17 cellular contexts compared by ENCODE assay signal in genomic region chr10:131676448-131676847, GRCh38.
DNase-seq lines count a peak whose midpoint lies in the region; FAIRE-seq and TF ChIP-seq lines count a peak whose summit lies in the region.
"Had no signal": no experiment of that assay in that cellular context is flagged by ENCODE, and none has a peak within 500 bp of the region (broad histone marks: within the 10 kb centered on the region; RNA-seq: fewer than 3 reads in every experiment).

No MANE protein-coding gene starts in this region.

- H3K9ac ChIP-seq in HUES6 (ENCODE audit: low read length) (peak overlapping the region; percentile 48), H1 (replicated peaks in 1 of 4; ENCODE audit: extremely low read depth in 1 of 4, low read depth in 3 of 4, low read length in 3 of 4) (no peak overlapping the region), neuronal stem cell (ENCODE audit: low read depth, low read length, poor library complexity) (no peak overlapping the region)
- H3K9ac ChIP-seq: KMS-11 had no signal

- H3K9me3 Mint-ChIP-seq in glutamatergic neuron (ENCODE audit: unreplicated experiment): peaks cover 1% of the 10 kb centered on the region

- DNase-seq in NCI-H2107 treated with DMSO at 0.1 percent for 48 hours (lab: John Stamatoyannopoulos, UW; ENCODE audit: unreplicated experiment) (peak; percentile 53), NCI-H2107 (lab: John Stamatoyannopoulos, UW) (no peak), H1 (ENCODE audit: low read depth in 1 of 2, low spot score in 2 of 2) (no peak), neuronal stem cell (ENCODE audit: low spot score) (no peak), NCI-H1092 (lab: John Stamatoyannopoulos, UW) (no peak), kidney tubule cell (ENCODE audit: low spot score) (no peak), glutamatergic neuron (no peak)
- DNase-seq: 8988T, GDM1, NCI-H146, NCI-H2081, NCI-H226, NCI-H526 had no signal

- H3K79me2 ChIP-seq in H1 (ENCODE audit: control insufficient read depth in 1 of 2, insufficient read depth in 2 of 2, low read length in 2 of 2): no peaks in the 10 kb centered on the region

- no peak overlapping the region for H2AFZ ChIP-seq in H1 (ENCODE audit: low read length)
- H2AFZ ChIP-seq in neuronal stem cell (ENCODE audit: low read length): peak overlapping the region; percentile 64

- peaks cover 5% of the 10 kb centered on the region for H3K36me3 Mint-ChIP-seq in glutamatergic neuron (ENCODE audit: unreplicated experiment)
- H3K36me3 Mint-ChIP-seq: CD14-positive monocyte had no signal

- H4K20me1 ChIP-seq in H1 (replicated peaks in 1 of 2; ENCODE audit: control insufficient read depth in 1 of 2, insufficient read depth in 2 of 2, low read length in 2 of 2): no peaks in the 10 kb centered on the region

- H3K4me1 ChIP-seq in HUES6 (ENCODE audit: control insufficient read depth, insufficient read depth, low read length): peaks cover 36% of the 10 kb centered on the region
- H3K4me1 ChIP-seq in H1 (replicated peaks in 1 of 4; ENCODE audit: control insufficient read depth in 3 of 4, insufficient read depth in 4 of 4, low read length in 3 of 4): peaks cover 0 to 25% (median 13%) of the 10 kb centered on the region in 4 experiments; a peak in 5 of 7 replicates
- peaks cover 15 to 20% of the 10 kb centered on the region in 2 donors for H3K4me1 ChIP-seq in neuronal stem cell (ENCODE audit: control insufficient read depth in 2 of 2, insufficient read depth in 1 of 2, low read depth in 1 of 2, low read length in 2 of 2)
- H3K4me1 ChIP-seq: Peyer's patch had no signal

- H3K79me1 ChIP-seq in H1 (ENCODE audit: low read depth, low read length): no peaks in the 10 kb centered on the region
- no peaks in the 10 kb centered on the region for H3K79me1 ChIP-seq in neuronal stem cell (ENCODE audit: low read depth, low read length)

- H4K91ac ChIP-seq in H1 (replicated peaks; ENCODE audit: insufficient read length, low read length): peak overlapping the region; percentile 95
- no peak overlapping the region for H4K91ac ChIP-seq in neuronal stem cell (ENCODE audit: low read depth, low read length, poor library complexity)

- POLR2A ChIA-PET in H1 (lab: Charles Lee; ENCODE audit: partially characterized antibody): interaction anchor here (0.6 to 2.5 kb wide), 6 partner anchors 8 to 82 kb away, joined by 3 to 9 read pairs (median 4); no protein-coding TSS in a partner anchor

- H3K27me3 Mint-ChIP-seq in glutamatergic neuron (ENCODE audit: unreplicated experiment): no peaks in the 10 kb centered on the region

- H3K27ac Mint-ChIP-seq in glutamatergic neuron (ENCODE audit: unreplicated experiment): no peak overlapping the region
- H3K27ac Mint-ChIP-seq: CD14-positive monocyte had no signal

- peaks cover 2% of the 10 kb centered on the region for H3K4me1 Mint-ChIP-seq in glutamatergic neuron (ENCODE audit: low read depth, unreplicated experiment)
- H3K4me1 Mint-ChIP-seq: CD14-positive monocyte had no signal

- H3K4me3 ChIP-seq in HUES6 (ENCODE audit: low read depth, low read length) (peak overlapping the region; percentile 42), H1 (ENCODE audit: extremely low read depth in 1 of 4, insufficient read depth in 2 of 4, low read depth in 3 of 4, low read length in 4 of 4) (peak overlapping the region in 1 of 4 experiments; percentile 47; a peak in 3 of 8 replicates), neuronal stem cell (ENCODE audit: low read length in 2 of 2) (no peak overlapping the region)
- H3K4me3 ChIP-seq: Peyer's patch had no signal

- peak overlapping the region; percentile 98 for H2BK12ac ChIP-seq in H1 (ENCODE audit: low read depth, low read length)
- peak overlapping the region; percentile 34 for H2BK12ac ChIP-seq in neuronal stem cell (ENCODE audit: low read length)

- H3K9me3 ChIP-seq in HUES6 (ENCODE audit: control insufficient read depth, insufficient read depth, low read depth, low read length) (peaks cover 13% of the 10 kb centered on the region; the same call in 1 of the 2 replicates), H1 (ENCODE audit: insufficient read depth in 2 of 2, low read depth in 1 of 2, low read length in 1 of 2) (peaks cover 0 to 6% of the 10 kb centered on the region in 2 experiments; a peak in 2 of 4 replicates), neuronal stem cell (replicated peaks in 1 of 2; ENCODE audit: control insufficient read depth in 2 of 2, insufficient read depth in 1 of 2, low read depth in 1 of 2, low read length in 2 of 2) (peaks cover 6% of the 10 kb centered on the region in 2 donors)
- H3K9me3 ChIP-seq: Peyer's patch had no signal

- no peaks in the 10 kb centered on the region for H3K23me2 ChIP-seq in H1 (ENCODE audit: low read depth, low read length)

- H3K27ac ChIP-seq in HUES6 (ENCODE audit: low read depth, low read length): peak overlapping the region; percentile 53; the same call in 1 of the 2 replicates
- no peak overlapping the region for H3K27ac ChIP-seq in H1 (ENCODE audit: low read depth, low read length)
- no peak overlapping the region for H3K27ac ChIP-seq in neuronal stem cell (replicated peaks; ENCODE audit: low read length)
- H3K27ac ChIP-seq: KMS-11, Peyer's patch had no signal

- H3K56ac ChIP-seq in H1 (replicated peaks; ENCODE audit: insufficient read length, low read depth, low read length): no peak overlapping the region

- H2BK15ac ChIP-seq in H1 (ENCODE audit: low read length): 0 out of 2 replicates have a peak overlapping the region, but pooled peaks have one; percentile 19
- H2BK15ac ChIP-seq in neuronal stem cell (ENCODE audit: low read length): no peak overlapping the region

- CTCF ChIA-PET in H1 (lab: Charles Lee; ENCODE audit: partially characterized antibody): interaction anchor here (1.1 to 2.0 kb wide), 2 partner anchors 12 to 13 kb away, joined by 4 to 7 read pairs; no protein-coding TSS in a partner anchor

- H4K5ac ChIP-seq in H1 (ENCODE audit: insufficient read length, low read depth, low read length): no peak overlapping the region

- H3K4me3 Mint-ChIP-seq in glutamatergic neuron (ENCODE audit: unreplicated experiment): no peak overlapping the region

- peak overlapping the region; percentile 99 for H2BK20ac ChIP-seq in H1 (ENCODE audit: low read length)

- peak overlapping the region; percentile 63 for H2BK120ac ChIP-seq in H1 (replicated peaks; ENCODE audit: low read depth, low read length)
- H2BK120ac ChIP-seq in neuronal stem cell (ENCODE audit: low read depth, low read length): peak overlapping the region; percentile 45

- no peak for FAIRE-seq in H1 (lab: Jason Lieb, UNC)

- TF ChIP-seq EP300 in H1 (IDR thresholded peaks at IDR 0.05; ENCODE audit: borderline replicate concordance in 1 of 2, low read depth in 2 of 2, low read length in 2 of 2): no peak

- H3K14ac ChIP-seq in H1 (ENCODE audit: insufficient read length) (no peak overlapping the region), neuronal stem cell (ENCODE audit: low read length) (no peak overlapping the region)

- H3K18ac ChIP-seq in H1 (ENCODE audit: extremely low read depth, low read length) (peak overlapping the region; percentile 87), neuronal stem cell (ENCODE audit: low read length) (peak overlapping the region; percentile 53)

- H2AK5ac ChIP-seq in H1 (ENCODE audit: low read depth, low read length) (peak overlapping the region; percentile 90), neuronal stem cell (ENCODE audit: low read depth, low read length) (peak overlapping the region; percentile 9)

- TF ChIP-seq CTCF in H1 (IDR thresholded peaks at IDR 0.05; ENCODE audit: control extremely low read depth in 1 of 3, insufficient read depth in 1 of 3, low read depth in 1 of 3, low read length in 3 of 3): no peak
- TF ChIP-seq CTCF in glutamatergic neuron (IDR thresholded peaks at IDR 0.05; ENCODE audit: partially characterized antibody, unreplicated experiment): no peak

- H3K4me2 ChIP-seq in H1 (ENCODE audit: insufficient read depth in 1 of 2, low read depth in 2 of 2, low read length in 2 of 2) (peak overlapping the region; percentile 61 to 67), neuronal stem cell (ENCODE audit: insufficient read depth, low read length, poor library complexity, severe bottlenecking) (peak overlapping the region; percentile 60)
- H3K4me2 ChIP-seq: KMS-11 had no signal

- H3K36me3 ChIP-seq in HUES6 (ENCODE audit: control insufficient read depth, insufficient read depth, low read length): no peaks in the 10 kb centered on the region
- H3K36me3 ChIP-seq in H1 (ENCODE audit: control insufficient read depth in 2 of 4, insufficient read depth in 4 of 4, low read length in 3 of 4): no peaks in the 10 kb centered on the region
- no peaks in the 10 kb centered on the region for H3K36me3 ChIP-seq in neuronal stem cell (replicated peaks in 1 of 2; ENCODE audit: control insufficient read depth in 2 of 2, insufficient read depth in 2 of 2, low read length in 2 of 2)
- H3K36me3 ChIP-seq: Peyer's patch had no signal

- H3K4ac ChIP-seq in H1 (replicated peaks; ENCODE audit: insufficient read length, low read depth, low read length): peak overlapping the region; percentile 36
- H3K4ac ChIP-seq in neuronal stem cell (ENCODE audit: low read length): no peak overlapping the region

- H2BK5ac ChIP-seq in H1 (ENCODE audit: low read depth, low read length): peak overlapping the region; percentile 88; the same call in 1 of the 2 replicates
- no peak overlapping the region for H2BK5ac ChIP-seq in neuronal stem cell (ENCODE audit: low read length)

- no peak overlapping the region for H4K8ac ChIP-seq in H1 (ENCODE audit: extremely low read depth, insufficient read depth, low read length)
- no peak overlapping the region for H4K8ac ChIP-seq in neuronal stem cell (ENCODE audit: low read depth, low read length)

- H3K23ac ChIP-seq in H1 (ENCODE audit: insufficient read length) (no peak overlapping the region), neuronal stem cell (ENCODE audit: low read depth, low read length, poor library complexity) (no peak overlapping the region)

- no peak for TF ChIP-seq POLR2A in H1 (IDR thresholded peaks at IDR 0.05; ENCODE audit: control extremely low read depth in 1 of 2, low read depth in 2 of 2, low read length in 2 of 2)

- WGBS in H1 (ENCODE audit: extremely low coverage in 1 of 2, insufficient coverage in 1 of 2, insufficient read length in 1 of 2, insufficient replicate concordance in 2 of 2, low coverage in 1 of 2, low lambda C conversion rate in 2 of 2, missing lambda C conversion rate in 1 of 2), 2 experiments: 50% methylated on average over 8 of the region's 8 CpGs; no CpG with 5 or more reads in 1 of the 2 experiments
- WGBS in neuronal stem cell (ENCODE audit: extremely low coverage in 2 of 2, insufficient read length in 2 of 2, insufficient replicate concordance in 1 of 2), 2 donors: no CpG with 5 or more reads among the region's 8 CpGs

- no peak for TF ChIP-seq RAD21 in H1 (IDR thresholded peaks at IDR 0.05 in 1 of 2, conservative IDR thresholded peaks at IDR 0.05 in 1 of 2; ENCODE audit: low read depth in 2 of 2, low read length in 2 of 2)

- H3K27me3 ChIP-seq in HUES6 (ENCODE audit: control insufficient read depth, insufficient read depth, low read length) (peaks cover 5% of the 10 kb centered on the region; the same call in 1 of the 2 replicates), H1 (replicated peaks in 1 of 4; ENCODE audit: control insufficient read depth in 3 of 4, extremely low read depth in 1 of 4, insufficient read depth in 3 of 4, low read length in 3 of 4) (peaks cover 0 to 2% (median 0%) of the 10 kb centered on the region in 4 experiments; a peak in 3 of 7 replicates), neuronal stem cell (ENCODE audit: control insufficient read depth in 3 of 3, insufficient read depth in 3 of 3, low read depth in 1 of 3, low read length in 3 of 3) (peaks cover 0 to 4% (median 0%) of the 10 kb centered on the region in 3 experiments)
- H3K27me3 ChIP-seq: Peyer's patch had no signal
